ENCODE assay signal across 22 cellular contexts in genomic region chr9:15115702-15116639, GRCh38.
DNase-seq lines count a peak whose midpoint lies in the region; ATAC-seq and TF ChIP-seq lines count a peak whose summit lies in the region.
"Had no signal": no experiment of that assay in that cellular context is flagged by ENCODE, and none has a peak within 500 bp of the region (broad histone marks: within the 10 kb centered on the region; RNA-seq: fewer than 3 reads in every experiment).

No MANE protein-coding gene starts in this region.

- in situ Hi-C loops in GM13976 (cut with MboI; ENCODE audit: low sequenced_read_pairs, unreplicated experiment): no loop called here

- no peaks in the 10 kb centered on the region for H3K27me3 ChIP-seq in upper lobe of right lung
- H3K27me3 ChIP-seq: esophagus muscularis mucosa, tibial artery had no signal

- no peaks in the 10 kb centered on the region for H3K9me3 Mint-ChIP-seq in nephron progenitor cell
- H3K9me3 Mint-ChIP-seq: natural killer cell treated with Interleukin-12 subunit alpha and Interleukin-12 subunit beta and Interleukin-15 and Interleukin-18, amount 100 ng/mL, for 72 hours; stimulated activated memory B cell treated with anti-CD40 and anti-IgM and Interleukin-4, amounts not matched to agents 10 μg/mL and 1 μg/mL and 100 μg/mL, for 72 hours had no signal

- H3K36me3 ChIP-seq in upper lobe of right lung: no peaks in the 10 kb centered on the region
- H3K36me3 ChIP-seq: esophagus muscularis mucosa, tibial artery had no signal

- peak; percentile 12 for DNase-seq in NCI-H748 (lab: John Stamatoyannopoulos, UW; ENCODE audit: unreplicated experiment)
- no peak for DNase-seq in NCI-H748 treated with DMSO at 0.1 percent for 48 hours (lab: John Stamatoyannopoulos, UW)
- peak; percentile 16 for DNase-seq in dedifferentiated amniotic fluid mesenchymal stem cell (ENCODE audit: extremely low spot score)
- peak; percentile 37 for DNase-seq in nephron progenitor cell
- no peak for DNase-seq in upper lobe of right lung
- no peak for DNase-seq in GM13976 (ENCODE audit: low spot score)
- no peak for DNase-seq in mucosa of gallbladder (ENCODE audit: low spot score)
- DNase-seq: activated CD4-positive, alpha-beta T cell treated with anti-CD3 and anti-CD28 coated beads for 4 hours; activated gamma-delta T cell; caudate nucleus; DMS53; effector CD4-positive, alpha-beta T cell; glutamatergic neuron; NCI-H146; NCI-H524 treated with DMSO at 0.1 percent for 48 hours; PC-9; tibial artery had no signal

- intact Hi-C loops in upper lobe of right lung (cut with DNase I): no loop called here

- no peak for ATAC-seq in upper lobe of right lung
- no peak for ATAC-seq in GM21825 (IDR thresholded peaks at IDR 0.05; ENCODE audit: unreplicated experiment)
- ATAC-seq: natural killer cell treated with Interleukin-12 subunit alpha and Interleukin-12 subunit beta and Interleukin-15 and Interleukin-18, amount 100 ng/mL, for 72 hours; stimulated activated memory B cell treated with anti-CD40 and anti-IgM and Interleukin-4, amounts not matched to agents 10 μg/mL and 1 μg/mL and 100 μg/mL, for 72 hours had no signal

- no peaks in the 10 kb centered on the region for H3K4me1 ChIP-seq in upper lobe of right lung
- H3K4me1 ChIP-seq: tibial artery had no signal

- H3K27ac ChIP-seq in upper lobe of right lung: no peak overlapping the region
- H3K27ac ChIP-seq: esophagus muscularis mucosa, PC-9, tibial artery had no signal

- H3K4me1 Mint-ChIP-seq in nephron progenitor cell: peaks cover 43% of the 10 kb centered on the region
- H3K4me1 Mint-ChIP-seq: stimulated activated memory B cell treated with anti-CD40 and anti-IgM and Interleukin-4, amounts not matched to agents 10 μg/mL and 1 μg/mL and 100 μg/mL, for 72 hours had no signal

- H3K27ac Mint-ChIP-seq in nephron progenitor cell: peak overlapping the region; percentile 95
- H3K27ac Mint-ChIP-seq: natural killer cell treated with Interleukin-12 subunit alpha and Interleukin-12 subunit beta and Interleukin-15 and Interleukin-18, amount 100 ng/mL, for 72 hours; stimulated activated memory B cell treated with anti-CD40 and anti-IgM and Interleukin-4, amounts not matched to agents 10 μg/mL and 1 μg/mL and 100 μg/mL, for 72 hours had no signal

- H3K4me3 ChIP-seq in upper lobe of right lung: peak overlapping the region; percentile 1
- H3K4me3 ChIP-seq: lung, PC-9 had no signal

- no peaks in the 10 kb centered on the region for H3K36me3 Mint-ChIP-seq in nephron progenitor cell (ENCODE audit: low read depth)
- H3K36me3 Mint-ChIP-seq: natural killer cell treated with Interleukin-12 subunit alpha and Interleukin-12 subunit beta and Interleukin-15 and Interleukin-18, amount 100 ng/mL, for 72 hours; stimulated activated memory B cell treated with anti-CD40 and anti-IgM and Interleukin-4, amounts not matched to agents 10 μg/mL and 1 μg/mL and 100 μg/mL, for 72 hours had no signal

- H3K4me3 Mint-ChIP-seq in nephron progenitor cell: no peak overlapping the region
- H3K4me3 Mint-ChIP-seq: natural killer cell treated with Interleukin-12 subunit alpha and Interleukin-12 subunit beta and Interleukin-15 and Interleukin-18, amount 100 ng/mL, for 72 hours; stimulated activated memory B cell treated with anti-CD40 and anti-IgM and Interleukin-4, amounts not matched to agents 10 μg/mL and 1 μg/mL and 100 μg/mL, for 72 hours had no signal

- H3K9me3 ChIP-seq in upper lobe of right lung: no peaks in the 10 kb centered on the region
- H3K9me3 ChIP-seq: esophagus muscularis mucosa, tibial artery had no signal

- TF ChIP-seq CTCF in nephron progenitor cell (IDR thresholded peaks at IDR 0.05) (no peak), upper lobe of right lung (IDR thresholded peaks at IDR 0.05) (no peak), GM13976 (IDR thresholded peaks at IDR 0.05; ENCODE audit: borderline replicate concordance, control extremely low read depth, extremely low read depth, insufficient read depth, missing control alignments) (no peak)

- H3K27me3 Mint-ChIP-seq in nephron progenitor cell (ENCODE audit: low read depth, poor library complexity): no peaks in the 10 kb centered on the region

Comparison
In these comparisons a context has a peak if more than half of its experiments do, and no peak if none do; other contexts are left out.
1. DNase-seq: peak in NCI-H748 (single experiment), dedifferentiated amniotic fluid mesenchymal stem cell (single experiment) and nephron progenitor cell (single experiment); none in NCI-H748 treated with DMSO at 0.1 percent for 48 hours (single experiment), upper lobe of right lung (single experiment), GM13976 (single experiment) and mucosa of gallbladder (single experiment).